1 cellular context compared by ENCODE assay signal in the genomic region with DNA sequence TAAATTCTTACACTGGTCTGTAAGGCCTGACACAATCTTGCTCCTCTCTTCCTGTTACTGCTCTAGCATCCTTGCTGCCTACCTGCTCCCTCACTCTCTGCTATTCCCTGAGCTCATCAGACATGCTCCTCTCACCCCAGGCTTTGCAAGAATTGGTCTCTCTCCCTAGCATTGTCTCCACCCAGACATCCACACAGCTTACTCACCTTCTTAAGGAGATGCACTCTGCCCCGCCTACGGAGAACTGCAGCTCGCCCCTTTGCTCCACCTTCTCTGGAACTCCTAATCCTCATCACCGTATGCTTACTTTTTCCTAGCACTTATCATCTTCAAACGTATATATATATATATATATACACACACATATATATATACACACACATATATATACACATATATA.
TF ChIP-seq lines count a peak whose summit lies in the region.

No MANE protein-coding gene starts in this region.

TF ChIP-seq in IMR-90, 13 proteins besides CTCF, POLR2A, EP300 and RAD21:
- TF ChIP-seq MAZ (IDR thresholded peaks at IDR 0.05; ENCODE audit: borderline replicate concordance, low read depth, low read length): no peak
- TF ChIP-seq MAFK (IDR thresholded peaks at IDR 0.05; ENCODE audit: low read depth, low read length): no peak
- TF ChIP-seq USF2 (IDR thresholded peaks at IDR 0.05; ENCODE audit: low read depth, low read length): no peak
- TF ChIP-seq RFX5 (IDR thresholded peaks at IDR 0.05; ENCODE audit: low read depth, low read length): no peak
- no peak for TF ChIP-seq BHLHE40 (IDR thresholded peaks at IDR 0.05; ENCODE audit: low read depth, low read length)
- no peak for TF ChIP-seq MXI1 (IDR thresholded peaks at IDR 0.05; ENCODE audit: borderline replicate concordance, low read depth, low read length)
- no peak for TF ChIP-seq RCOR1 (IDR thresholded peaks at IDR 0.05; ENCODE audit: insufficient replicate concordance, low read length)
- TF ChIP-seq, protein P1, sequence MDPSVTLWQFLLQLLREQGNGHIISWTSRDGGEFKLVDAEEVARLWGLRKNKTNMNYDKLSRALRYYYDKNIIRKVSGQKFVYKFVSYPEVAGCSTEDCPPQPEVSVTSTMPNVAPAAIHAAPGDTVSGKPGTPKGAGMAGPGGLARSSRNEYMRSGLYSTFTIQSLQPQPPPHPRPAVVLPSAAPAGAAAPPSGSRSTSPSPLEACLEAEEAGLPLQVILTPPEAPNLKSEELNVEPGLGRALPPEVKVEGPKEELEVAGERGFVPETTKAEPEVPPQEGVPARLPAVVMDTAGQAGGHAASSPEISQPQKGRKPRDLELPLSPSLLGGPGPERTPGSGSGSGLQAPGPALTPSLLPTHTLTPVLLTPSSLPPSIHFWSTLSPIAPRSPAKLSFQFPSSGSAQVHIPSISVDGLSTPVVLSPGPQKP (IDR thresholded peaks at IDR 0.05; ENCODE audit: borderline replicate concordance, low read depth, low read length): no peak
- no peak for TF ChIP-seq FOS (IDR thresholded peaks at IDR 0.05; ENCODE audit: low read depth, low read length)
- TF ChIP-seq CHD1 (IDR thresholded peaks at IDR 0.05; ENCODE audit: low read depth, low read length): no peak
- no peak for TF ChIP-seq CEBPB (IDR thresholded peaks at IDR 0.05; ENCODE audit: low read depth, low read length)
- no peak for TF ChIP-seq NFE2L2 (IDR thresholded peaks at IDR 0.05; ENCODE audit: low read depth, low read length)
- TF ChIP-seq SMC3 (IDR thresholded peaks at IDR 0.05; ENCODE audit: low read depth, low read length): no peak
